21 cellular contexts compared by ENCODE assay signal in the genomic region with DNA sequence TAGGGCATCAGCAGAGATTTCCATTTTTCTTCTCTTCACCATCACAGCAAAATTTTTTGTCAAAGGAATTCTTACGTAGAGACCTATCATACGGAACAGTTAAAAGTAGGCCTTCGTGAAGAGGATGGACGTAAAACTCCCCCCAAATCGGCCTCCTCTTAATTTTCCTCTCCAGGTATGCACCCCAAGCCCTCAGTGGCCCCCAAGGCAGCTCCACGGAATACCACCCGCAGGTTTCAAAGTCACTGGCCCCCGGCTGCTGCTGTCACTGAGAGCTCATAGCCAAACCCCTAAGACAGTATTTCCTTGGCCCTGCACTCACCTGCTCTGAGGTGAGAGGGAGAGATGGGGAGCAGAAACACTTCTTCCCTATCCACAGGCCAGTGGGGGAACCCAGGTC. TPM values are rescaled to one million over a fixed set of nuclear protein-coding genes. Genes with fewer than 3 reads are reported as not detected.
DNase-seq lines count a peak whose midpoint lies in the region; ATAC-seq and TF ChIP-seq lines count a peak whose summit lies in the region.
"Had no signal": no experiment of that assay in that cellular context is flagged by ENCODE, and none has a peak within 500 bp of the region (broad histone marks: within the 10 kb centered on the region; RNA-seq: fewer than 3 reads in every experiment).

No MANE protein-coding gene starts in this region.

- peaks cover 92% of the 10 kb centered on the region for H3K79me2 ChIP-seq in H9 (ENCODE audit: insufficient read depth, low read length)

- H2AK5ac ChIP-seq in H9 (ENCODE audit: insufficient read length, low read length): no peak overlapping the region

- H3K36me3 ChIP-seq in HUES64 (ENCODE audit: insufficient read depth, low read length) (peaks cover 85% of the 10 kb centered on the region), iPS-20b (ENCODE audit: insufficient read depth, low read depth, low read length) (peaks cover 93% of the 10 kb centered on the region)
- H3K36me3 ChIP-seq: MG63 had no signal

- peaks cover 50 to 85% (median 76%) of the 10 kb centered on the region in 3 experiments for H3K36me3 Mint-ChIP-seq in H9 (ENCODE audit: insufficient read depth in 1 of 3, low read depth in 3 of 3)
- no peaks in the 10 kb centered on the region for H3K36me3 Mint-ChIP-seq in stimulated activated memory B cell treated with anti-CD40 and anti-IgM and Interleukin-4, amounts not matched to agents 10 μg/mL and 1 μg/mL and 100 μg/mL, for 72 hours
- H3K36me3 Mint-ChIP-seq: CD8-positive, alpha-beta T cell had no signal

- H4K91ac ChIP-seq in H9 (ENCODE audit: insufficient read length, low read depth, low read length): no peak overlapping the region

- H3K79me1 ChIP-seq in H9 (ENCODE audit: insufficient read depth, low read depth, low read length, poor library complexity, severe bottlenecking): no peaks in the 10 kb centered on the region

- peaks cover 4% of the 10 kb centered on the region for H4K20me1 ChIP-seq in H9 (ENCODE audit: control insufficient read depth, insufficient read depth, insufficient read length)

- H2BK20ac ChIP-seq in H9 (ENCODE audit: low read depth, low read length, poor library complexity, severe bottlenecking): no peak overlapping the region

- DNase-seq in H9 (no peak), DMS114 treated with DMSO at 0.1 percent for 48 hours (lab: John Stamatoyannopoulos, UW; ENCODE audit: unreplicated experiment) (no peak), activated gamma-delta T cell treated with Interleukin-2 at 50 U/mL for 16 hours (no peak)
- DNase-seq: C1 segment of cervical spinal cord; Caco-2; CD8-positive, alpha-beta T cell; DMS79; EL; GF-D8; MG63; NCI-H1417; NCI-H1694; NCI-H2081; NCI-H2227 treated with DMSO at 0.1 percent for 48 hours; NCI-H526 treated with DMSO at 0.1 percent for 48 hours; RPMI8226; SHP77 treated with DMSO at 0.1 percent for 48 hours had no signal

- no peak overlapping the region; the same call in 1 of the 2 replicates for H3K4me3 ChIP-seq in HUES64 (ENCODE audit: low read length)
- no peak overlapping the region for H3K4me3 ChIP-seq in iPS-20b (ENCODE audit: low read length)
- H3K4me3 ChIP-seq: MG63 had no signal

- H4K8ac ChIP-seq in H9 (replicated peaks; ENCODE audit: insufficient read length, low read depth, low read length): no peak overlapping the region

- no peak overlapping the region for H3K23ac ChIP-seq in H9 (ENCODE audit: insufficient read length, low read depth, low read length)

- H3K56ac ChIP-seq in H9 (ENCODE audit: insufficient read length, low read depth, low read length): no peak overlapping the region

- peaks cover 81 to 92% of the 10 kb centered on the region in 2 experiments for H3K4me1 Mint-ChIP-seq in H9
- H3K4me1 Mint-ChIP-seq in stimulated activated memory B cell treated with anti-CD40 and anti-IgM and Interleukin-4, amounts not matched to agents 10 μg/mL and 1 μg/mL and 100 μg/mL, for 72 hours: peaks cover 6% of the 10 kb centered on the region

- peaks cover 5% of the 10 kb centered on the region for H3K23me2 ChIP-seq in H9 (ENCODE audit: insufficient read length, low read depth, low read length, poor library complexity, severe bottlenecking)

- no peaks in the 10 kb centered on the region for H3K27me3 ChIP-seq in H9 (ENCODE audit: insufficient read depth, low read length)
- no peaks in the 10 kb centered on the region for H3K27me3 ChIP-seq in HUES64 (ENCODE audit: insufficient read depth, low read length)
- H3K27me3 ChIP-seq in iPS-20b (ENCODE audit: insufficient read depth, low read length): no peaks in the 10 kb centered on the region
- H3K27me3 ChIP-seq: MG63 had no signal

- no peak overlapping the region for H2BK5ac ChIP-seq in H9 (ENCODE audit: insufficient read length, low read length)

- H3K9me3 ChIP-seq in H9 (ENCODE audit: control insufficient read depth, low read depth, low read length) (no peaks in the 10 kb centered on the region), HUES64 (ENCODE audit: insufficient read depth, low read depth, low read length) (no peaks in the 10 kb centered on the region), iPS-20b (ENCODE audit: insufficient read depth, low read depth, low read length) (no peaks in the 10 kb centered on the region)
- H3K9me3 ChIP-seq: Caco-2, MG63 had no signal

- no peak overlapping the region for H2BK120ac ChIP-seq in H9 (ENCODE audit: low read depth, low read length, poor library complexity, severe bottlenecking)

- WGBS in H9 (ENCODE audit: extremely low coverage, insufficient read length, low lambda C conversion rate): no CpG with 5 or more reads among the region's 8 CpGs
- 76% methylated on average over 8 of the region's 8 CpGs for WGBS in HUES64

- H2AFZ ChIP-seq in H9 (ENCODE audit: low read length): no peak overlapping the region

- H3K4me2 ChIP-seq in H9 (ENCODE audit: insufficient read depth, insufficient read length, low read length): peak overlapping the region; percentile 8

- H3K9ac ChIP-seq in H9 (ENCODE audit: extremely low read depth, insufficient read length, low read length): no peak overlapping the region
- peak overlapping the region; percentile 15; the same call in 1 of the 2 replicates for H3K9ac ChIP-seq in HUES64 (ENCODE audit: low read depth, low read length)
- H3K9ac ChIP-seq in iPS-20b (ENCODE audit: low read depth, low read length): no peak overlapping the region

- no peak overlapping the region for H3K14ac ChIP-seq in H9 (ENCODE audit: insufficient read depth, low read length)

- peaks cover 39% of the 10 kb centered on the region for H3K4me1 ChIP-seq in H9 (ENCODE audit: insufficient read depth, low read length)
- H3K4me1 ChIP-seq in HUES64 (ENCODE audit: insufficient read depth, low read length): peaks cover 75% of the 10 kb centered on the region
- peaks cover 62% of the 10 kb centered on the region for H3K4me1 ChIP-seq in iPS-20b (ENCODE audit: insufficient read depth, low read length)

- TF ChIP-seq CTCF in H9 (conservative IDR thresholded peaks at IDR 0.05): no peak

- H4K5ac ChIP-seq in H9 (ENCODE audit: insufficient read length, low read depth, low read length): no peak overlapping the region

- no peak overlapping the region for H3T11ph ChIP-seq in H9 (ENCODE audit: low read length)

- H3K27ac ChIP-seq in H9 (ENCODE audit: insufficient read length, low read depth, low read length): no peak overlapping the region
- H3K27ac ChIP-seq in HUES64 (ENCODE audit: low read depth, low read length): peak overlapping the region; percentile 68; the same call in 1 of the 2 replicates
- peak overlapping the region; percentile 13 for H3K27ac ChIP-seq in iPS-20b (ENCODE audit: low read length)

- H3K18ac ChIP-seq in H9 (ENCODE audit: insufficient read length, low read depth, low read length): no peak overlapping the region

- peak overlapping the region in 1 of 2 experiments; percentile 59; a peak in 1 of 5 replicates for H3K4me3 Mint-ChIP-seq in H9
- no peak overlapping the region for H3K4me3 Mint-ChIP-seq in stimulated activated memory B cell treated with anti-CD40 and anti-IgM and Interleukin-4, amounts not matched to agents 10 μg/mL and 1 μg/mL and 100 μg/mL, for 72 hours
- H3K4me3 Mint-ChIP-seq: CD8-positive, alpha-beta T cell had no signal

- H3K27me3 Mint-ChIP-seq in H9 (ENCODE audit: low read depth): no peaks in the 10 kb centered on the region
- H3K27me3 Mint-ChIP-seq in stimulated activated memory B cell treated with anti-CD40 and anti-IgM and Interleukin-4, amounts not matched to agents 10 μg/mL and 1 μg/mL and 100 μg/mL, for 72 hours: peaks cover under 1% of the 10 kb centered on the region

- H2BK15ac ChIP-seq in H9 (ENCODE audit: low read depth, low read length): no peak overlapping the region

- no peaks in the 10 kb centered on the region; a peak in 1 of 5 replicates for H3K9me3 Mint-ChIP-seq in H9
- H3K9me3 Mint-ChIP-seq in stimulated activated memory B cell treated with anti-CD40 and anti-IgM and Interleukin-4, amounts not matched to agents 10 μg/mL and 1 μg/mL and 100 μg/mL, for 72 hours: no peaks in the 10 kb centered on the region
- H3K9me3 Mint-ChIP-seq: CD8-positive, alpha-beta T cell had no signal

- H3K4ac ChIP-seq in H9 (ENCODE audit: low read depth, low read length): no peak overlapping the region

- H2BK12ac ChIP-seq in H9 (ENCODE audit: insufficient read length, low read depth, low read length): no peak overlapping the region

- peak overlapping the region; percentile 70 to 84 (median 77); a peak in 5 of 7 replicates for H3K27ac Mint-ChIP-seq in H9
- H3K27ac Mint-ChIP-seq in stimulated activated memory B cell treated with anti-CD40 and anti-IgM and Interleukin-4, amounts not matched to agents 10 μg/mL and 1 μg/mL and 100 μg/mL, for 72 hours: no peak overlapping the region
- H3K27ac Mint-ChIP-seq: CD8-positive, alpha-beta T cell had no signal

- peak; percentile 15 for ATAC-seq in stimulated activated memory B cell treated with anti-CD40 and anti-IgM and Interleukin-4, amounts not matched to agents 10 μg/mL and 1 μg/mL and 100 μg/mL, for 72 hours
- no peak for ATAC-seq in GM19452 (IDR thresholded peaks at IDR 0.05; ENCODE audit: unreplicated experiment)
- ATAC-seq: CD8-positive, alpha-beta T cell had no signal

RNA-seq across cellular contexts. Expression of gene PODXL, which starts 8.8 kb away (rescaled TPM):
- total RNA-seq in H9 (2021): 727 and 732 TPM in 2 replicates
- polyA plus RNA-seq in HUES64 (2013, experiment 1 of 2): 315 TPM
- 331 TPM for polyA plus RNA-seq in HUES64 (2013, experiment 2 of 2)
